14 cellular contexts compared by ENCODE assay signal in the genomic region with DNA sequence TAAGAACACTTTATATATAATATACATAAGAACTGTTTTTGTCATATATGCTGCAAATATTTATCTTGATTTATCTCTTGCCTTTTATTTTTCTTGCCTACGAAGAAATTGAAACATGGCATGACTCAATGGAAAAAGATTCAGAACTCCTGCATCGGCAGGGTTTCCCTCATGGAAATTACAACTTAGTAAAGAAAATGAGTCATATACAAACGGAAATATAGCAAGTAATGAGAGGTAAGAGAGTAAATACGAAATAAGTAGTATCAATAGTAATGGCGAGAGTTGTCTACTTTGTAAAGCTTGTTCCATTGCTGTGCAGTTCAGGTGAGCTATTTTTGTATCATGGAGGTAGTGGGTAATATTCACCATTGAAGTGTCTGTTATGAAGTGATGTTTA.
DNase-seq lines count a peak whose midpoint lies in the region; ATAC-seq and TF ChIP-seq lines count a peak whose summit lies in the region.
"Had no signal": no experiment of that assay in that cellular context is flagged by ENCODE, and none has a peak within 500 bp of the region (broad histone marks: within the 10 kb centered on the region; RNA-seq: fewer than 3 reads in every experiment).

No MANE protein-coding gene starts in this region.

- no TSS peak for BruUV-seq in A673 (replicated peaks; lab: Mats Ljungman, UMichigan)

- ATAC-seq in foreskin keratinocyte (peak; percentile 65), GM19452 (IDR thresholded peaks at IDR 0.05; ENCODE audit: unreplicated experiment) (no peak), GM18502 (IDR thresholded peaks at IDR 0.05; ENCODE audit: poor library complexity, unreplicated experiment) (no peak)
- ATAC-seq: effector memory CD8-positive, alpha-beta T cell; upper lobe of right lung had no signal

- DNase-seq in A673 (ENCODE audit: low spot score) (peak; percentile 7), LHCN-M2 (ENCODE audit: low read depth) (peak; percentile 57), astrocyte of the cerebellum (ENCODE audit: low read depth) (peak; percentile 42), foreskin keratinocyte (peak; percentile 49 to 69), kidney glomerular epithelial cell (lab: John Stamatoyannopoulos, UW) (no peak), NCI-H2081 treated with DMSO at 0.1 percent for 48 hours (lab: John Stamatoyannopoulos, UW) (no peak)
- DNase-seq: activated CD4-positive, alpha-beta T cell treated with anti-CD3 and anti-CD28 coated beads, Interleukin-2, amount 50 U/mL, for 1 hour; activated naive CD4-positive, alpha-beta T cell treated with anti-CD3 and anti-CD28 coated beads, Interleukin-2, amount 50 U/mL, for 16 hours; caudate nucleus; effector memory CD8-positive, alpha-beta T cell; NCI-H524; upper lobe of right lung had no signal

- CTCF ChIA-PET in A673 (lab: Charles Lee): no interaction called here

- H3K4me3 ChIP-seq in A673 (ENCODE audit: low read depth, low read length, poor library complexity, severe bottlenecking) (no peak overlapping the region), astrocyte of the cerebellum (ENCODE audit: low read depth, low read length) (no peak overlapping the region)
- H3K4me3 ChIP-seq: upper lobe of right lung had no signal

- in situ Hi-C loops in astrocyte of the cerebellum (cut with HindIII; ENCODE audit: low sequenced_read_pairs): no loop called here

- POLR2A ChIA-PET in A673 (lab: Charles Lee; ENCODE audit: low non-redundant PET): no interaction called here

- H3K27ac ChIP-seq in A673 (ENCODE audit: low read depth, low read length, poor library complexity, severe bottlenecking) (no peak overlapping the region), foreskin keratinocyte (no peak overlapping the region)
- H3K27ac ChIP-seq: upper lobe of right lung had no signal

- intact Hi-C loops in A673 (cut with micrococcal nuclease; ENCODE audit: unreplicated experiment): no loop called here

- no peaks in the 10 kb centered on the region for H3K4me1 ChIP-seq in A673 (ENCODE audit: insufficient read depth, low read length, poor library complexity, severe bottlenecking)
- H3K4me1 ChIP-seq in foreskin keratinocyte: no peaks in the 10 kb centered on the region
- H3K4me1 ChIP-seq: upper lobe of right lung had no signal

- no peaks in the 10 kb centered on the region for H3K9me3 ChIP-seq in A673 (ENCODE audit: low read depth, low read length, poor library complexity, severe bottlenecking)
- H3K9me3 ChIP-seq: upper lobe of right lung had no signal

- TF ChIP-seq CTCF in A673 (conservative IDR thresholded peaks at IDR 0.05; ENCODE audit: low read depth, low read length): no peak
- TF ChIP-seq CTCF in astrocyte of the cerebellum (IDR thresholded peaks at IDR 0.05; ENCODE audit: low read depth, low read length, missing control alignments): no peak
- no peak for TF ChIP-seq CTCF in foreskin keratinocyte (conservative IDR thresholded peaks at IDR 0.05)

- H3K27me3 ChIP-seq in A673 (replicated peaks; ENCODE audit: insufficient read depth, low read depth, low read length, poor library complexity) (peaks cover 5% of the 10 kb centered on the region), foreskin keratinocyte (no peaks in the 10 kb centered on the region)
- H3K27me3 ChIP-seq: upper lobe of right lung had no signal

- H3K36me3 ChIP-seq in A673 (ENCODE audit: insufficient read depth, low read length, poor library complexity, severe bottlenecking): no peaks in the 10 kb centered on the region
- H3K36me3 ChIP-seq: upper lobe of right lung had no signal

Comparison
In these comparisons a context has a peak if more than half of its experiments do, and no peak if none do; other contexts are left out.
1. DNase-seq: peak in A673 (single experiment), LHCN-M2 (single experiment), astrocyte of the cerebellum (single experiment) and foreskin keratinocyte (2 of 2); none in kidney glomerular epithelial cell (single experiment) and NCI-H2081 treated with DMSO at 0.1 percent for 48 hours (single experiment).